8 cellular contexts compared by ENCODE assay signal in the genomic region with DNA sequence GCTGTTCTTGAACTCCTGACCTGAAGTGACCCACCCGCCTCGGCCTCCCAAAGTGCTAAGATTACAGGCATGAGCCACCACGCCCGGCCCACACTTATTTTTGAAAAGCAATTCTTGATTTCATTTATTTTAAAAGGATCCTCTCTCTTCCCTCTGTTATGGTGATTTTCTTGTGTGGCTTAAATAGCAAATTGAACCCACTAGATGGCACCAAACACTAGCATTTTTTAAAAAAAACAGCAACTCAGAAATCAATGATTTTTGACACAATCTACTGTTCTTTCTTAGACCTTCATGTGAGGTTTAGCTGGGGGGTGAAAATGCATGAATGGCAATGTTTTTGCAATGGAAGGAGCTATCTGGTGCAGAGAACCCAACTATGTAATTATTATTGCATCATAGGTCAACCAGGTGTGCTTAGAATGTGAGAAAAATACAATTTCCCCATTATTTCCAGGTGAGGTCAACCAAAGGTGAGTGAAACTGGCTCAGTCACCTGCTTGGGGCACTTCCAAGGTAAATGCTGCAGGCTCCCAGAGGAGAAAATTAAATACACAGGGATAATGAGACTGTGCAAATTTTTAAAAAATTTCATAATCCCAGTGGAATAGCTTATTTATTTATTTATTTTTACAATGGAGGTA.
DNase-seq lines count a peak whose midpoint lies in the region; ATAC-seq and TF ChIP-seq lines count a peak whose summit lies in the region.

No MANE protein-coding gene starts in this region.

- no peaks in the 10 kb centered on the region for H3K79me1 ChIP-seq in mesenchymal stem cell (replicated peaks; ENCODE audit: low read length, poor library complexity, severe bottlenecking)

- peak; percentile 36 for TF ChIP-seq RAD21 in Ishikawa (IDR thresholded peaks at IDR 0.05; ENCODE audit: low read depth)

- H3K4me1 ChIP-seq in mesenchymal stem cell (ENCODE audit: control insufficient read depth, insufficient read depth, low read depth, low read length), result no peaks in the 10 kb centered on the region

- no peak overlapping the region for H2BK120ac ChIP-seq in mesenchymal stem cell (ENCODE audit: low read depth, low read length)

- no peak overlapping the region for H2BK5ac ChIP-seq in mesenchymal stem cell (ENCODE audit: low read depth, low read length, poor library complexity, severe bottlenecking)

- TF ChIP-seq EP300 in Ishikawa (IDR thresholded peaks at IDR 0.05; ENCODE audit: borderline replicate concordance), result no peak

- no peak overlapping the region for H3K4me3 ChIP-seq in mesenchymal stem cell (ENCODE audit: insufficient read depth in 1 of 2, low read depth in 1 of 2, low read length in 2 of 2)

- ATAC-seq in HG03135 (IDR thresholded peaks at IDR 0.05; ENCODE audit: unreplicated experiment), result no peak

- no peak overlapping the region for H3K23ac ChIP-seq in mesenchymal stem cell (ENCODE audit: low read length in 2 of 2)

- H4K8ac ChIP-seq in mesenchymal stem cell (ENCODE audit: low read length), result no peak overlapping the region

- H3K14ac ChIP-seq in mesenchymal stem cell (ENCODE audit: low read length in 2 of 2), result no peak overlapping the region

- H3K27me3 ChIP-seq in mesenchymal stem cell (ENCODE audit: control insufficient read depth in 1 of 2, insufficient read depth in 1 of 2, low read length in 2 of 2), result no peaks in the 10 kb centered on the region

- H3K9ac ChIP-seq in mesenchymal stem cell (ENCODE audit: low read length), result no peak overlapping the region

- H3K27ac ChIP-seq in mesenchymal stem cell (ENCODE audit: low read length, poor library complexity, severe bottlenecking), result no peak overlapping the region

- no peak overlapping the region for H4K91ac ChIP-seq in mesenchymal stem cell (ENCODE audit: low read length)

- H2BK12ac ChIP-seq in mesenchymal stem cell (ENCODE audit: low read length in 2 of 2), result no peak overlapping the region

- no peak overlapping the region for H2BK15ac ChIP-seq in mesenchymal stem cell (ENCODE audit: low read depth, poor library complexity, severe bottlenecking)

- no peaks in the 10 kb centered on the region for H3K36me3 ChIP-seq in mesenchymal stem cell (ENCODE audit: control insufficient read depth in 1 of 2, insufficient read depth in 2 of 2, low read depth in 1 of 2, low read length in 2 of 2)

- peak; percentile 30 for DNase-seq in ELR (ENCODE audit: low read depth)
- DNase-seq in amniotic epithelial cell (ENCODE audit: low read depth), result peak; percentile 5
- peak; percentile 13 for DNase-seq in mesenchymal stem cell
- DNase-seq in T1000 (lab: John Stamatoyannopoulos, UW), result no peak
- DNase-seq in activated CD8-positive, alpha-beta memory T cell treated with anti-CD3 and anti-CD28 coated beads, Interleukin-2, amount 50 U/mL, for 4 hours, result no peak
- DNase-seq in ecto neural progenitor cell (ENCODE audit: low spot score), result no peak

- no peak overlapping the region for H2AFZ ChIP-seq in mesenchymal stem cell (ENCODE audit: low read depth, low read length)

- no peak overlapping the region for H3K4ac ChIP-seq in mesenchymal stem cell (ENCODE audit: low read depth in 1 of 2, low read length in 2 of 2)

- H3K18ac ChIP-seq in mesenchymal stem cell (ENCODE audit: low read depth in 1 of 2, low read length in 2 of 2), result no peak overlapping the region

- H3K9me3 ChIP-seq in mesenchymal stem cell (ENCODE audit: control insufficient read depth, low read length), result peaks cover 4% of the 10 kb centered on the region

- WGBS in mesenchymal stem cell, result no CpG with 5 or more reads among the region's 4 CpGs

- no peak overlapping the region for H3K4me2 ChIP-seq in mesenchymal stem cell (ENCODE audit: low read length, poor library complexity, severe bottlenecking)

- no peak overlapping the region for H2AK5ac ChIP-seq in mesenchymal stem cell (ENCODE audit: low read length, severe bottlenecking)

TF ChIP-seq in Ishikawa, 13 proteins besides CTCF, POLR2A, EP300 and RAD21:
- TF ChIP-seq ZBTB7A (IDR thresholded peaks at IDR 0.05; ENCODE audit: low read depth) (no peak), NFIC (IDR thresholded peaks at IDR 0.05) (no peak), TAF1 (IDR thresholded peaks at IDR 0.05; ENCODE audit: low read depth) (no peak), CEBPB (IDR thresholded peaks at IDR 0.05) (peak; percentile 62), TCF12 (IDR thresholded peaks at IDR 0.05; ENCODE audit: low read depth) (no peak)
- TF ChIP-seq, protein P1, sequence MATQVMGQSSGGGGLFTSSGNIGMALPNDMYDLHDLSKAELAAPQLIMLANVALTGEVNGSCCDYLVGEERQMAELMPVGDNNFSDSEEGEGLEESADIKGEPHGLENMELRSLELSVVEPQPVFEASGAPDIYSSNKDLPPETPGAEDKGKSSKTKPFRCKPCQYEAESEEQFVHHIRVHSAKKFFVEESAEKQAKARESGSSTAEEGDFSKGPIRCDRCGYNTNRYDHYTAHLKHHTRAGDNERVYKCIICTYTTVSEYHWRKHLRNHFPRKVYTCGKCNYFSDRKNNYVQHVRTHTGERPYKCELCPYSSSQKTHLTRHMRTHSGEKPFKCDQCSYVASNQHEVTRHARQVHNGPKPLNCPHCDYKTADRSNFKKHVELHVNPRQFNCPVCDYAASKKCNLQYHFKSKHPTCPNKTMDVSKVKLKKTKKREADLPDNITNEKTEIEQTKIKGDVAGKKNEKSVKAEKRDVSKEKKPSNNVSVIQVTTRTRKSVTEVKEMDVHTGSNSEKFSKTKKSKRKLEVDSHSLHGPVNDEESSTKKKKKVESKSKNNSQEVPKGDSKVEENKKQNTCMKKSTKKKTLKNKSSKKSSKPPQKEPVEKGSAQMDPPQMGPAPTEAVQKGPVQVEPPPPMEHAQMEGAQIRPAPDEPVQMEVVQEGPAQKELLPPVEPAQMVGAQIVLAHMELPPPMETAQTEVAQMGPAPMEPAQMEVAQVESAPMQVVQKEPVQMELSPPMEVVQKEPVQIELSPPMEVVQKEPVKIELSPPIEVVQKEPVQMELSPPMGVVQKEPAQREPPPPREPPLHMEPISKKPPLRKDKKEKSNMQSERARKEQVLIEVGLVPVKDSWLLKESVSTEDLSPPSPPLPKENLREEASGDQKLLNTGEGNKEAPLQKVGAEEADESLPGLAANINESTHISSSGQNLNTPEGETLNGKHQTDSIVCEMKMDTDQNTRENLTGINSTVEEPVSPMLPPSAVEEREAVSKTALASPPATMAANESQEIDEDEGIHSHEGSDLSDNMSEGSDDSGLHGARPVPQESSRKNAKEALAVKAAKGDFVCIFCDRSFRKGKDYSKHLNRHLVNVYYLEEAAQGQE (IDR thresholded peaks at IDR 0.05; ENCODE audit: low read depth), result no peak
- TF ChIP-seq, protein P2, sequence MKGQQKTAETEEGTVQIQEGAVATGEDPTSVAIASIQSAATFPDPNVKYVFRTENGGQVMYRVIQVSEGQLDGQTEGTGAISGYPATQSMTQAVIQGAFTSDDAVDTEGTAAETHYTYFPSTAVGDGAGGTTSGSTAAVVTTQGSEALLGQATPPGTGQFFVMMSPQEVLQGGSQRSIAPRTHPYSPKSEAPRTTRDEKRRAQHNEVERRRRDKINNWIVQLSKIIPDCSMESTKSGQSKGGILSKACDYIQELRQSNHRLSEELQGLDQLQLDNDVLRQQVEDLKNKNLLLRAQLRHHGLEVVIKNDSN (IDR thresholded peaks at IDR 0.05), result no peak

Comparison
In these comparisons a context has a peak if more than half of its experiments do, and no peak if none do; other contexts are left out.
1. DNase-seq: peak in ELR (single experiment), amniotic epithelial cell (single experiment) and mesenchymal stem cell (single experiment); none in T1000 (single experiment), activated CD8-positive, alpha-beta memory T cell treated with anti-CD3 and anti-CD28 coated beads, Interleukin-2, amount 50 U/mL, for 4 hours (single experiment) and ecto neural progenitor cell (single experiment).